ENCODE assay signal across 34 cellular contexts in genomic region chr4:80986021-80986420, GRCh38.
"Had no signal": no experiment of that assay in that cellular context is flagged by ENCODE, and none has a peak within 500 bp of the region (broad histone marks: within the 10 kb centered on the region; RNA-seq: fewer than 3 reads in every experiment).

No MANE protein-coding gene starts in this region.

- H3K9me3 ChIP-seq: MG63 had no signal

- H3K36me3 ChIP-seq: MG63 had no signal

- DNase-seq: Karpas-422, Kasumi-1, MG63, MM.1S, MV-4-11, NCI-H1048, NCI-H1092, NCI-H1092 treated with DMSO at 0.1 percent for 48 hours, NCI-H1105, NCI-H1105 treated with DMSO at 0.1 percent for 48 hours, NCI-H1417, NCI-H1417 treated with DMSO at 0.1 percent for 48 hours, NCI-H1436, NCI-H1436 treated with DMSO at 0.1 percent for 48 hours, NCI-H146, NCI-H1694, NCI-H1694 treated with DMSO at 0.1 percent for 48 hours, NCI-H187, NCI-H187 treated with DMSO at 0.1 percent for 48 hours, NCI-H1930, NCI-H2029, NCI-H2029 treated with DMSO at 0.1 percent for 48 hours, NCI-H2081, NCI-H2081 treated with DMSO at 0.1 percent for 48 hours, NCI-H2107, NCI-H2171, NCI-H2171 treated with DMSO at 0.1 percent for 48 hours, NCI-H2227 treated with DMSO at 0.1 percent for 48 hours, NCI-H226, NCI-H345, NCI-H446, NCI-H446 treated with DMSO at 0.1 percent for 48 hours, NCI-H510A, NCI-H510A treated with DMSO at 0.1 percent for 48 hours had no signal

- H3K4me3 ChIP-seq: MG63 had no signal

- H3K27me3 ChIP-seq: MG63 had no signal
